Comparison of ENCODE assay signal across 8 cellular contexts in genomic region chr9:112971415-112971814, GRCh38. TPM values are rescaled to one million over a fixed set of nuclear protein-coding genes. Genes with fewer than 3 reads are reported as not detected.
DNase-seq lines count a peak whose midpoint lies in the region; ATAC-seq and TF ChIP-seq lines count a peak whose summit lies in the region.

No MANE protein-coding gene starts in this region.

- H3K4me3 ChIP-seq in epithelial cell of esophagus (ENCODE audit: low read length) = no peak overlapping the region

- DNase-seq in ACHN = peak; percentile 7
- peak; percentile 38 for DNase-seq in ELF-1 (ENCODE audit: low read depth, low spot score)
- peak; percentile 2 for DNase-seq in NCI-H526 treated with DMSO at 0.1 percent for 48 hours (lab: John Stamatoyannopoulos, UW)
- DNase-seq in epithelial cell of esophagus (ENCODE audit: low read depth) = peak; percentile 22
- no peak for DNase-seq in ureter (ENCODE audit: low spot score)

- peak; percentile 26 for TF ChIP-seq CTCF in epithelial cell of esophagus (IDR thresholded peaks at IDR 0.05; ENCODE audit: insufficient read depth, low read depth, low read length, missing control alignments)

- in situ Hi-C loops in ACHN (cut with HindIII; ENCODE audit: low pct_ligation_motif_present, low pct_unique_long_range_greater_than_20kb, low sequenced_read_pairs) = no loop called here

- ATAC-seq in HG03108 (IDR thresholded peaks at IDR 0.05; ENCODE audit: unreplicated experiment) (no peak), HG03432 (IDR thresholded peaks at IDR 0.05; ENCODE audit: unreplicated experiment) (no peak), GM18520 (IDR thresholded peaks at IDR 0.05; ENCODE audit: unreplicated experiment) (no peak)

RNA-seq across cellular contexts. Expression of gene ZNF883, which starts 40.6 kb away (rescaled TPM):
- total RNA-seq in ureter = 1.7 TPM
